In the genomic region with DNA sequence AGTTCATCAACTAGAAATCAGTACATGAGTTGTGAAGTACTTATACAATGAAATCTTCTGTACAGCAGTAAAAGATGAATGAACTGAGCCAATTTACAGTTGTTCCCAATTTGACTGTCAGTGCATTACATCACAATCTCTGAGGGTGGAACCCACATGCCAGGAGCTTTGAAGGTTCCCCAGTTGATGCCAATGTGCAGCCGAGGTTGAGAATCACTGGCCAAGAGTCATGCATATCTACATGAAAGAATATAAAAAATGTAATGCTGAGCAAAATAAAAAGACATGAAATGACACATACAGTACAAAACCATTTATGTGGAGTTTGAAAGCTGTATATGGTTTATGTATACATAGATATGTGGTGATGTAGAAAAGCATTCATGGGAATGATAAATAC, we compare ENCODE assay signal across 6 cellular contexts.
"Had no signal": no experiment of that assay in that cellular context is flagged by ENCODE, and none has a peak within 500 bp of the region (broad histone marks: within the 10 kb centered on the region; RNA-seq: fewer than 3 reads in every experiment).

No MANE protein-coding gene starts in this region.

- H3K27me3 Mint-ChIP-seq: IgD-negative memory B cell had no signal

- H3K27ac Mint-ChIP-seq: IgD-negative memory B cell had no signal

- ATAC-seq: HepG2, K562 had no signal

- DNase-seq: IMR-90, KBM-7, KG1 had no signal

- H3K4me3 Mint-ChIP-seq: IgD-negative memory B cell had no signal

- H3K36me3 Mint-ChIP-seq: IgD-negative memory B cell had no signal
